In the genomic region with DNA sequence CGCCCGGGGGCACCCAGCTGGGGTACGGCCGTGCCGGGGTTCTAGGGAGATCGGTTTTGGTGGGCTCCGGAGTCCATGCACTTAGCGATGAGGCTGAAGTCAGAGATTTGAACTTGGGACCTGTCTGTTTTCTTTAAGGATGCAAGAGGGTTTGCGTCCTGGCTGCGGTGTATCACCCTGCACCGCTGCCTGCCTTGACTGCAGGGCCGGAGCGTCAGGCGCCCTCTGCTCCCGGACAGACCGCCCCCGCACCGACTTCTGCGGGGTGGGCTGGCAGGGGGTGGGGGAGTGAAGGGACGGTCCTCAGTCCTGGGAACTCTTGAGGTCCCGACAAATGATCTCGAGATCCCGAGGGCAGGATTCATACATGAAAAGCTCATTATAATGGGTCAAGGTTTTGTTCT, we compare ENCODE assay signal across 9 cellular contexts. TPM values are rescaled to one million over a fixed set of nuclear protein-coding genes. Genes with fewer than 3 reads are reported as not detected.
DNase-seq lines count a peak whose midpoint lies in the region; ATAC-seq and TF ChIP-seq lines count a peak whose summit lies in the region.
"Had no signal": no experiment of that assay in that cellular context is flagged by ENCODE, and none has a peak within 500 bp of the region (broad histone marks: within the 10 kb centered on the region; RNA-seq: fewer than 3 reads in every experiment).

No MANE protein-coding gene starts in this region.

- H3K36me3 ChIP-seq in neural progenitor cell = no peaks in the 10 kb centered on the region

- peak; percentile 59 for DNase-seq in activated CD8-positive, alpha-beta memory T cell treated with anti-CD3 and anti-CD28 coated beads, Interleukin-2, amount 10 ng/mL, durations not matched to agents 7 days and 5 days
- no peak for DNase-seq in activated CD8-positive, alpha-beta memory T cell treated with anti-CD3 and anti-CD28 coated beads, Interleukin-2, amount 50 U/mL, for 48 hours
- peak; percentile 34 for DNase-seq in RPMI8226
- no peak for DNase-seq in epithelial cell of esophagus (ENCODE audit: low read depth)
- DNase-seq in neural progenitor cell (ENCODE audit: low spot score) = peak; percentile 47

- H3K9ac ChIP-seq in neural progenitor cell = no peak overlapping the region

- H3K9me3 ChIP-seq in neural progenitor cell (ENCODE audit: low read depth) = no peaks in the 10 kb centered on the region

- H3K4me3 ChIP-seq in epithelial cell of esophagus (ENCODE audit: low read length) (peak overlapping the region; percentile 88), neural progenitor cell (peak overlapping the region; percentile 62)

- H2AFZ ChIP-seq in neural progenitor cell (replicated peaks) = peak overlapping the region; percentile 52

- H3K27ac Mint-ChIP-seq in activated CD8-positive, alpha-beta memory T cell treated with anti-CD3 and anti-CD28 coated beads, Interleukin-2, amount 10 ng/mL, durations not matched to agents 7 days and 5 days = peak overlapping the region; percentile 62
- H3K27ac Mint-ChIP-seq in neural progenitor cell = no peak overlapping the region

- H3K4me1 ChIP-seq in neural progenitor cell = peaks cover 4% of the 10 kb centered on the region

- H4K20me1 ChIP-seq in neural progenitor cell (ENCODE audit: low read depth) = peaks cover 18% of the 10 kb centered on the region

- H3F3A ChIP-seq in neural progenitor cell (ENCODE audit: low read depth) = peaks cover 4% of the 10 kb centered on the region

- CTCF ChIA-PET in activated CD8-positive, alpha-beta memory T cell treated with anti-CD3 and anti-CD28 coated beads, Interleukin-2, amount 10 ng/mL, durations not matched to agents 7 days and 5 days (lab: Charles Lee) = interaction anchor here (0.6 to 3.8 kb wide), 20 partner anchors 8 to 640 kb away, joined by 3 to 28 read pairs (median 6); a partner anchor contains a TSS

- peaks cover 15% of the 10 kb centered on the region for H3K79me2 ChIP-seq in neural progenitor cell (ENCODE audit: low read depth)

- H3K4me2 ChIP-seq in neural progenitor cell = peak overlapping the region; percentile 83

- peaks cover 66% of the 10 kb centered on the region for H3K4me1 Mint-ChIP-seq in activated CD8-positive, alpha-beta memory T cell treated with anti-CD3 and anti-CD28 coated beads, Interleukin-2, amount 10 ng/mL, durations not matched to agents 7 days and 5 days
- peaks cover 15% of the 10 kb centered on the region for H3K4me1 Mint-ChIP-seq in neural progenitor cell

- no peak overlapping the region for H3K27ac ChIP-seq in neural progenitor cell

- H3K36me3 Mint-ChIP-seq in activated CD8-positive, alpha-beta memory T cell treated with anti-CD3 and anti-CD28 coated beads, Interleukin-2, amount 10 ng/mL, durations not matched to agents 7 days and 5 days = peaks cover 19% of the 10 kb centered on the region
- peaks cover 13% of the 10 kb centered on the region for H3K36me3 Mint-ChIP-seq in neural progenitor cell

- H3K9me3 Mint-ChIP-seq in activated CD8-positive, alpha-beta memory T cell treated with anti-CD3 and anti-CD28 coated beads, Interleukin-2, amount 10 ng/mL, durations not matched to agents 7 days and 5 days (ENCODE audit: low read depth) = no peaks in the 10 kb centered on the region
- no peaks in the 10 kb centered on the region for H3K9me3 Mint-ChIP-seq in neural progenitor cell

- H3K27me3 ChIP-seq in neural progenitor cell = peaks cover 10% of the 10 kb centered on the region

- TF ChIP-seq CTCF in epithelial cell of esophagus (IDR thresholded peaks at IDR 0.05; ENCODE audit: insufficient read depth, low read depth, low read length, missing control alignments) = no peak
- no peak for TF ChIP-seq CTCF in neural progenitor cell (IDR thresholded peaks at IDR 0.05)

- peak overlapping the region; percentile 99 for H3K4me3 Mint-ChIP-seq in activated CD8-positive, alpha-beta memory T cell treated with anti-CD3 and anti-CD28 coated beads, Interleukin-2, amount 10 ng/mL, durations not matched to agents 7 days and 5 days
- peak overlapping the region; percentile 97 for H3K4me3 Mint-ChIP-seq in neural progenitor cell

- no peaks in the 10 kb centered on the region for H3K27me3 Mint-ChIP-seq in activated CD8-positive, alpha-beta memory T cell treated with anti-CD3 and anti-CD28 coated beads, Interleukin-2, amount 10 ng/mL, durations not matched to agents 7 days and 5 days
- H3K27me3 Mint-ChIP-seq in neural progenitor cell (ENCODE audit: insufficient read depth, low read depth) = peaks cover 4% of the 10 kb centered on the region

- ATAC-seq in activated CD8-positive, alpha-beta memory T cell treated with anti-CD3 and anti-CD28 coated beads, Interleukin-2, amount 10 ng/mL, durations not matched to agents 7 days and 5 days = peak; percentile 5
- ATAC-seq in GM21360 (IDR thresholded peaks at IDR 0.05; ENCODE audit: unreplicated experiment) (no peak), HG03039 (IDR thresholded peaks at IDR 0.05; ENCODE audit: unreplicated experiment) (no peak), HG03135 (IDR thresholded peaks at IDR 0.05; ENCODE audit: unreplicated experiment) (no peak)

RNA-seq across cellular contexts. Expression of a gene that starts 0.7 kb away (rescaled TPM):
- 10 to 100 TPM; 29.2 to 33.3 TPM for total RNA-seq in activated CD8-positive, alpha-beta memory T cell treated with anti-CD3 and anti-CD28 coated beads, Interleukin-2, amount 10 ng/mL, durations not matched to agents 7 days and 5 days
- total RNA-seq in neural progenitor cell (ENCODE audit: low replicate concordance) = 6.6 and 12.6 TPM in 2 replicates

RNA-seq across cellular contexts. Expression of a gene that starts 36.8 kb away (rescaled TPM):
- not detected for total RNA-seq in activated CD8-positive, alpha-beta memory T cell treated with anti-CD3 and anti-CD28 coated beads, Interleukin-2, amount 10 ng/mL, durations not matched to agents 7 days and 5 days
- not detected in 2 replicates for total RNA-seq in neural progenitor cell (ENCODE audit: low replicate concordance)
- total RNA-seq: activated naive CD4-positive, alpha-beta T cell treated with anti-CD3 and anti-CD28 coated beads, Interleukin-2, amount 50 U/mL, for 72 hours had no signal

RNA-seq across cellular contexts. Expression of a gene that starts 37.7 kb away (rescaled TPM):
- not detected for total RNA-seq in activated CD8-positive, alpha-beta memory T cell treated with anti-CD3 and anti-CD28 coated beads, Interleukin-2, amount 10 ng/mL, durations not matched to agents 7 days and 5 days
- total RNA-seq in neural progenitor cell (ENCODE audit: low replicate concordance) = not detected in 2 replicates
- total RNA-seq: activated naive CD4-positive, alpha-beta T cell treated with anti-CD3 and anti-CD28 coated beads, Interleukin-2, amount 50 U/mL, for 72 hours had no signal

RNA-seq across cellular contexts. Expression of a gene that starts 44.3 kb away (rescaled TPM):
- 1 to 10 TPM in 1 of 2 experiments, under 1 TPM in 1; 0.55 to 2.5 TPM for total RNA-seq in activated CD8-positive, alpha-beta memory T cell treated with anti-CD3 and anti-CD28 coated beads, Interleukin-2, amount 10 ng/mL, durations not matched to agents 7 days and 5 days
- total RNA-seq in neural progenitor cell (ENCODE audit: low replicate concordance) = 0.12 and 0.24 TPM in 2 replicates

RNA-seq across cellular contexts. Expression of a gene that starts 50.2 kb away (rescaled TPM):
- 10 to 100 TPM; 81.1 to 88.5 TPM for total RNA-seq in activated CD8-positive, alpha-beta memory T cell treated with anti-CD3 and anti-CD28 coated beads, Interleukin-2, amount 10 ng/mL, durations not matched to agents 7 days and 5 days
- total RNA-seq in neural progenitor cell (ENCODE audit: low replicate concordance) = 226 and 397 TPM in 2 replicates

Comparison
In these comparisons a context has a peak if more than half of its experiments do, and no peak if none do; other contexts are left out.
1. DNase-seq: peak in activated CD8-positive, alpha-beta memory T cell treated with anti-CD3 and anti-CD28 coated beads, Interleukin-2, amount 10 ng/mL, durations not matched to agents 7 days and 5 days (single experiment), RPMI8226 (single experiment) and neural progenitor cell (single experiment); none in activated CD8-positive, alpha-beta memory T cell treated with anti-CD3 and anti-CD28 coated beads, Interleukin-2, amount 50 U/mL, for 48 hours (single experiment) and epithelial cell of esophagus (single experiment).